In the genomic region with DNA sequence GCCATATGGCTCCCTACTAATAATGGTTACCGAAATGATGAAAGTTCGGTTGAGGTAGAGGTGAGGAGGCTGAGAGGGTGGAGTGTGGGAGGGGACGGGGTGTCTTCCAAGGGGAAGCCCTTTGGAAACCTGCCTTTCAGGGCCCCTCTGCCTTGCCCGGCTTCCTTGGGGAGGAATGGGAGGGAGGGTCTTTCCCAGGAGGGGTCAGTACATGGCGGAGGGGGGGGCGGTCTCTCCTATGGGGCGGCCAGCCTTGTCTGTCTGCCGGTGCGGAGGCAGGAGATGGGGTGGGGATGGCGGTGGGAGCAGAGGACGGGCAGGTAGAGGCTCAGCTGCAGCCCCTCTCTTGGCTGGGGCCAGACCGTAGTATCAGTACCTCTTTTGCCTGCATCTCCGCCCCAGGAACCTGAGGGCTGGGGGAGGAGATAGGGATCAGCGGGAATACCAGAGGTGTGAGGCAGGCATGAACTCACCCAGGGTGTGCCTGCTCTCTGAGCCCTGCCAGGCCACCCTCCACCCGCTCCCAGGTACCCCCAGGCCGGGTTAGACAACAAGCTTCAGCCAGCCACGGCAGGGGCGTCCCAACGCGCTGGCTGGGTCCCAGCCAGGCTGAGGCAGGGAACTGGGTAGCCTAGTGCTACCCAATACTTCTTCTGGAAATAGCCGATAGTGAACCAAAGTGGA, we compare ENCODE assay signal across 11 cellular contexts.
"Had no signal": no experiment of that assay in that cellular context is flagged by ENCODE, and none has a peak within 500 bp of the region (broad histone marks: within the 10 kb centered on the region; RNA-seq: fewer than 3 reads in every experiment).

No MANE protein-coding gene starts in this region.

- H3K27me3 ChIP-seq: brain microvascular endothelial cell, pancreas, tibial nerve had no signal

- H3K4me3 Mint-ChIP-seq: activated CD4-positive, alpha-beta T cell treated with anti-CD3 and anti-CD28 coated beads, Interleukin-2, amount 10 ng/mL, durations not matched to agents 7 days and 5 days; activated naive CD4-positive, alpha-beta T cell treated with anti-CD3 and anti-CD28 coated beads, Interleukin-2, amount 50 U/mL, for 24 hours had no signal

- H3K36me3 Mint-ChIP-seq: activated naive CD4-positive, alpha-beta T cell treated with anti-CD3 and anti-CD28 coated beads, Interleukin-2, amount 50 U/mL, for 24 hours had no signal

- H3K36me3 ChIP-seq: brain microvascular endothelial cell, left ventricle myocardium inferior, pancreas, tibial nerve had no signal

- H3K9me3 Mint-ChIP-seq: activated CD4-positive, alpha-beta T cell treated with anti-CD3 and anti-CD28 coated beads, Interleukin-2, amount 10 ng/mL, durations not matched to agents 7 days and 5 days; activated naive CD4-positive, alpha-beta T cell treated with anti-CD3 and anti-CD28 coated beads, Interleukin-2, amount 50 U/mL, for 24 hours had no signal

- H3K27me3 Mint-ChIP-seq: activated CD4-positive, alpha-beta T cell treated with anti-CD3 and anti-CD28 coated beads, Interleukin-2, amount 10 ng/mL, durations not matched to agents 7 days and 5 days had no signal

- H3K4me3 ChIP-seq: left ventricle myocardium inferior, pancreas, tibial nerve had no signal

- H3K4me1 ChIP-seq: pancreas had no signal

- ATAC-seq: pancreas had no signal

- DNase-seq: activated CD4-positive, alpha-beta T cell treated with anti-CD3 and anti-CD28 coated beads, Interleukin-2, amount 10 ng/mL, durations not matched to agents 7 days and 5 days; activated CD4-positive, CD25-positive, alpha-beta regulatory T cell; amniotic stem cell; brain microvascular endothelial cell; foreskin melanocyte; left ventricle myocardium inferior; pancreas; retina; T-helper 2 cell had no signal

- H3K4me1 Mint-ChIP-seq: activated CD4-positive, alpha-beta T cell treated with anti-CD3 and anti-CD28 coated beads, Interleukin-2, amount 10 ng/mL, durations not matched to agents 7 days and 5 days; activated naive CD4-positive, alpha-beta T cell treated with anti-CD3 and anti-CD28 coated beads, Interleukin-2, amount 50 U/mL, for 24 hours had no signal

- H3K27ac Mint-ChIP-seq: activated CD4-positive, alpha-beta T cell treated with anti-CD3 and anti-CD28 coated beads, Interleukin-2, amount 10 ng/mL, durations not matched to agents 7 days and 5 days; activated naive CD4-positive, alpha-beta T cell treated with anti-CD3 and anti-CD28 coated beads, Interleukin-2, amount 50 U/mL, for 24 hours had no signal

- H3K27ac ChIP-seq: brain microvascular endothelial cell, left ventricle myocardium inferior, pancreas, tibial nerve had no signal

- H3K9me3 ChIP-seq: left ventricle myocardium inferior, pancreas, tibial nerve had no signal
